10 cellular contexts compared by ENCODE assay signal in the genomic region with DNA sequence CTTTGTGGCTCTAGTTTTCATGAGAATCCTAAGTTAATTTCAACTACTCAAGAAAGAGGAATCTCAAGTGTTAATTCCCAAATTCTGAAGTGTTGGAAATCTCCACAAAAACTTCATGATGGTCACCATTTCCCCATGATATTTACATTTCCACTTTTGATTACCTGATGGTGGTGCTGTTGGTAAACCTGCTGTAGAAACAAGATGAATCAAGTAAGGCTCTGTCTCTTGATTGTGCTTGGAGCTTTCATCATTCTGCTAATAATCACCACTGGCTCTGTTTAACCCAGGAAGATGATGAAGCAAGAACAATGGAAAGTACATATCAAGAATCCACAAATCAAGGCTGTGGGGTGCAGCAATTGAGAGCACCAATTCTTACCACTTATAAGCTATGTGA.
A peak's percentile ranks its signal among the peaks of the same experiment; 100 is the strongest.
DNase-seq lines count a peak whose midpoint lies in the region; ATAC-seq and TF ChIP-seq lines count a peak whose summit lies in the region.
"Had no signal": no experiment of that assay in that cellular context is flagged by ENCODE, and none has a peak within 500 bp of the region (broad histone marks: within the 10 kb centered on the region; RNA-seq: fewer than 3 reads in every experiment).

No MANE protein-coding gene starts in this region.

- H3K4me3 ChIP-seq in left ventricle myocardium inferior, result no peak overlapping the region
- no peak overlapping the region for H3K4me3 ChIP-seq in right atrium auricular region
- H3K4me3 ChIP-seq in RWPE2 (ENCODE audit: severe bottlenecking), result no peak overlapping the region
- H3K4me3 ChIP-seq: dorsolateral prefrontal cortex had no signal

- no peak overlapping the region for H2BK120ac ChIP-seq in H9 (ENCODE audit: low read depth, low read length, poor library complexity, severe bottlenecking)

- no peak overlapping the region for H4K5ac ChIP-seq in H9 (ENCODE audit: insufficient read length, low read depth, low read length)

- H3K14ac ChIP-seq in H9 (ENCODE audit: insufficient read depth, low read length), result no peak overlapping the region

- no peak for DNase-seq in left ventricle myocardium inferior
- no peak for DNase-seq in right atrium auricular region (ENCODE audit: low spot score)
- DNase-seq in RWPE2 (ENCODE audit: low spot score), result no peak
- peak; percentile 1 for DNase-seq in fibroblast of the conjunctiva (ENCODE audit: low read depth)
- no peak for DNase-seq in H9
- DNase-seq in activated naive CD4-positive, alpha-beta T cell treated with anti-CD3 and anti-CD28 coated beads for 36 hours, result no peak
- DNase-seq: AML-193, dorsolateral prefrontal cortex had no signal

- H3K27me3 Mint-ChIP-seq in H9 (ENCODE audit: low read depth), result no peaks in the 10 kb centered on the region
- H3K27me3 Mint-ChIP-seq in activated naive CD4-positive, alpha-beta T cell treated with anti-CD3 and anti-CD28 coated beads for 36 hours (ENCODE audit: low read depth), result no peaks in the 10 kb centered on the region

- H3K9me3 ChIP-seq in left ventricle myocardium inferior (replicated peaks), result no peaks in the 10 kb centered on the region
- no peaks in the 10 kb centered on the region for H3K9me3 ChIP-seq in right atrium auricular region
- no peaks in the 10 kb centered on the region for H3K9me3 ChIP-seq in RWPE2 (ENCODE audit: severe bottlenecking)
- H3K9me3 ChIP-seq in H9 (ENCODE audit: control insufficient read depth, low read depth, low read length), result no peaks in the 10 kb centered on the region

- intact Hi-C loops in left ventricle myocardium inferior (cut with micrococcal nuclease), result no loop called here
- intact Hi-C loops in activated naive CD4-positive, alpha-beta T cell treated with anti-CD3 and anti-CD28 coated beads for 36 hours (cut with micrococcal nuclease), result loop anchor here (1.0 to 5.0 kb wide), 3 partner anchors 100 to 317 kb away; no protein-coding TSS in a partner anchor

- no peak overlapping the region for H3K27ac ChIP-seq in left ventricle myocardium inferior (replicated peaks)
- no peak overlapping the region for H3K27ac ChIP-seq in right atrium auricular region
- no peak overlapping the region for H3K27ac ChIP-seq in RWPE2 (ENCODE audit: poor library complexity, severe bottlenecking)
- no peak overlapping the region for H3K27ac ChIP-seq in H9 (ENCODE audit: insufficient read length, low read depth, low read length)
- H3K27ac ChIP-seq: dorsolateral prefrontal cortex had no signal

- H3K23ac ChIP-seq in H9 (ENCODE audit: insufficient read length, low read depth, low read length), result no peak overlapping the region

- H2BK12ac ChIP-seq in H9 (ENCODE audit: insufficient read length, low read depth, low read length), result no peak overlapping the region

- no peaks in the 10 kb centered on the region for H3K79me1 ChIP-seq in H9 (ENCODE audit: insufficient read depth, low read depth, low read length, poor library complexity, severe bottlenecking)

- CTCF ChIA-PET in activated naive CD4-positive, alpha-beta T cell treated with anti-CD3 and anti-CD28 coated beads for 36 hours (lab: Charles Lee), result interaction anchor here (1.8 kb wide), 1 partner anchor 223 kb away, joined by 6 read pairs; no protein-coding TSS in a partner anchor

- no peak overlapping the region for H3K18ac ChIP-seq in H9 (ENCODE audit: insufficient read length, low read depth, low read length)

- 0 out of 3 replicates have a peak, but pooled peaks have one; percentile 36 for ATAC-seq in RWPE2 (ENCODE audit: low read depth)
- ATAC-seq in GM19023 (IDR thresholded peaks at IDR 0.05; ENCODE audit: unreplicated experiment), result no peak
- no peak for ATAC-seq in GM19328 (IDR thresholded peaks at IDR 0.05; ENCODE audit: unreplicated experiment)

- H3K27me3 ChIP-seq in left ventricle myocardium inferior (ENCODE audit: low read depth) (no peaks in the 10 kb centered on the region), right atrium auricular region (no peaks in the 10 kb centered on the region), RWPE2 (ENCODE audit: insufficient read depth, poor library complexity, severe bottlenecking) (no peaks in the 10 kb centered on the region), H9 (ENCODE audit: insufficient read depth, low read length) (no peaks in the 10 kb centered on the region)
- H3K27me3 ChIP-seq: dorsolateral prefrontal cortex had no signal

- peaks cover 0 to 7% of the 10 kb centered on the region in 2 experiments; a peak in 3 of 4 replicates for H3K4me1 Mint-ChIP-seq in H9
- H3K4me1 Mint-ChIP-seq in activated naive CD4-positive, alpha-beta T cell treated with anti-CD3 and anti-CD28 coated beads for 36 hours (ENCODE audit: low read depth), result no peaks in the 10 kb centered on the region

- no peaks in the 10 kb centered on the region for H3K36me3 Mint-ChIP-seq in H9 (ENCODE audit: insufficient read depth in 1 of 3, low read depth in 3 of 3)
- no peaks in the 10 kb centered on the region for H3K36me3 Mint-ChIP-seq in activated naive CD4-positive, alpha-beta T cell treated with anti-CD3 and anti-CD28 coated beads for 36 hours (ENCODE audit: low read depth)

- no peak overlapping the region for H3K4me3 Mint-ChIP-seq in H9
- H3K4me3 Mint-ChIP-seq in activated naive CD4-positive, alpha-beta T cell treated with anti-CD3 and anti-CD28 coated beads for 36 hours, result no peak overlapping the region

- TF ChIP-seq CTCF in left ventricle myocardium inferior (IDR thresholded peaks at IDR 0.05; ENCODE audit: borderline replicate concordance) (peak; percentile 44), right atrium auricular region (IDR thresholded peaks at IDR 0.05) (peak in 1 of 2 donors; percentile 39), RWPE2 (IDR thresholded peaks at IDR 0.05; ENCODE audit: poor library complexity, severe bottlenecking) (peak; percentile 69), H9 (conservative IDR thresholded peaks at IDR 0.05) (no peak; the same call in 2 of the 3 replicates)

- no peak overlapping the region for H2AK5ac ChIP-seq in H9 (ENCODE audit: insufficient read length, low read length)

- H3K4me2 ChIP-seq in H9 (ENCODE audit: insufficient read depth, insufficient read length, low read length), result no peak overlapping the region

- H4K91ac ChIP-seq in H9 (ENCODE audit: insufficient read length, low read depth, low read length), result no peak overlapping the region

- no peak overlapping the region for H2BK20ac ChIP-seq in H9 (ENCODE audit: low read depth, low read length, poor library complexity, severe bottlenecking)

- no peak overlapping the region for H3K27ac Mint-ChIP-seq in H9
- no peak overlapping the region for H3K27ac Mint-ChIP-seq in activated naive CD4-positive, alpha-beta T cell treated with anti-CD3 and anti-CD28 coated beads for 36 hours

- no peak overlapping the region for H3K9ac ChIP-seq in H9 (ENCODE audit: extremely low read depth, insufficient read length, low read length)

- no peak overlapping the region for H2AFZ ChIP-seq in H9 (ENCODE audit: low read length)

- no peaks in the 10 kb centered on the region for H4K20me1 ChIP-seq in H9 (ENCODE audit: control insufficient read depth, insufficient read depth, insufficient read length)

- H3K4me1 ChIP-seq in left ventricle myocardium inferior, result no peaks in the 10 kb centered on the region
- H3K4me1 ChIP-seq in right atrium auricular region, result no peaks in the 10 kb centered on the region
- no peaks in the 10 kb centered on the region for H3K4me1 ChIP-seq in RWPE2 (ENCODE audit: insufficient read depth, poor library complexity, severe bottlenecking)
- no peaks in the 10 kb centered on the region for H3K4me1 ChIP-seq in H9 (ENCODE audit: insufficient read depth, low read length)

- no peak overlapping the region for H4K8ac ChIP-seq in H9 (replicated peaks; ENCODE audit: insufficient read length, low read depth, low read length)

- no peak overlapping the region for H3K56ac ChIP-seq in H9 (ENCODE audit: insufficient read length, low read depth, low read length)

- H2BK15ac ChIP-seq in H9 (ENCODE audit: low read depth, low read length), result no peak overlapping the region

- H3K9me3 Mint-ChIP-seq in H9, result no peaks in the 10 kb centered on the region
- H3K9me3 Mint-ChIP-seq in activated naive CD4-positive, alpha-beta T cell treated with anti-CD3 and anti-CD28 coated beads for 36 hours, result no peaks in the 10 kb centered on the region

- H3K23me2 ChIP-seq in H9 (ENCODE audit: insufficient read length, low read depth, low read length, poor library complexity, severe bottlenecking), result no peaks in the 10 kb centered on the region

- no peak overlapping the region for H3K4ac ChIP-seq in H9 (ENCODE audit: low read depth, low read length)

- no peaks in the 10 kb centered on the region for H3K36me3 ChIP-seq in left ventricle myocardium inferior
- no peaks in the 10 kb centered on the region for H3K36me3 ChIP-seq in right atrium auricular region
- no peaks in the 10 kb centered on the region for H3K36me3 ChIP-seq in RWPE2 (ENCODE audit: low read depth)

- H3K79me2 ChIP-seq in H9 (ENCODE audit: insufficient read depth, low read length), result no peaks in the 10 kb centered on the region

- H3T11ph ChIP-seq in H9 (ENCODE audit: low read length), result no peak overlapping the region

- no peak overlapping the region for H2BK5ac ChIP-seq in H9 (ENCODE audit: insufficient read length, low read length)
